ENCODE assay signal across 8 cellular contexts in the genomic region with DNA sequence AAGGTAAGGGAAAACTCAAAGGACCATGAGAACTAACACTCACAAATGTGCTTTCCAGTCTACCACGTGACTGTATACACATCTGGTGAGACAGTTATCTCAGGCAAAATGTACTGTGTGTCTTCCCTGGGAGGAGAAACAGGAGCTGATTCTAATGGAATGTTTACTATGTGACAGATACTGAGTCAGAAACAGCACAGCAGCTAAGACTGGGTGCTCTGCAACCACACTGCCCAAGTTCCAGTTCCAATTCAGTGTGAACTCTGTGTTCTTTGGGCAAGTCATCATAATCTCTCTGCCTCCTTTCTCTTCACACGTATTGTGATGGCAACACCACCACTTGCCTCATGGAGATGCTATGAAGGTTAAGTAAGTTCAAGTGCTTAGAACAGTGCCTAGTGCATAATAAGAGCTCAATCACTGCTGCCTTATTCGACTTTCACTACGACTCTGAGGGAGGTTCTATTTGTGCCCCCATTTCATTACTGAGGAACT.
DNase-seq lines count a peak whose midpoint lies in the region; TF ChIP-seq lines count a peak whose summit lies in the region.

No MANE protein-coding gene starts in this region.

- H3K27me3 ChIP-seq in esophagus (ENCODE audit: control insufficient read depth in 1 of 2, insufficient read depth in 2 of 2, low read length in 2 of 2) (no peaks in the 10 kb centered on the region), osteoblast (ENCODE audit: insufficient read depth, low read length) (no peaks in the 10 kb centered on the region)

- H3K36me3 ChIP-seq in esophagus (ENCODE audit: control insufficient read depth in 2 of 2, insufficient read depth in 2 of 2, low read length in 1 of 2), result peaks cover 2 to 8% of the 10 kb centered on the region in 2 donors
- peaks cover 23% of the 10 kb centered on the region for H3K36me3 ChIP-seq in osteoblast (ENCODE audit: insufficient read depth, low read length)

- peaks cover 62% of the 10 kb centered on the region for H3K79me2 ChIP-seq in osteoblast (ENCODE audit: insufficient read depth, low read length)

- no peak overlapping the region for H2AFZ ChIP-seq in osteoblast (ENCODE audit: low read length)

- WGBS in esophagus, 2 donors, result 45 to 49% methylated on average over 4 of the region's 4 CpGs

- H3K4me3 ChIP-seq in HFF-Myc (replicated peaks; ENCODE audit: low read depth, low read length) (no peak overlapping the region; the same call in 1 of the 2 replicates), esophagus (ENCODE audit: low read depth in 1 of 2, low read length in 2 of 2) (no peak overlapping the region), osteoblast (ENCODE audit: insufficient read depth, low read length) (peak overlapping the region; percentile 30)

- peak overlapping the region; percentile 73 for H3K4me2 ChIP-seq in osteoblast (ENCODE audit: insufficient read depth, low read length)

- H3K4me1 ChIP-seq in esophagus (ENCODE audit: control insufficient read depth in 2 of 2, insufficient read depth in 2 of 2, low read length in 1 of 2) (peaks cover 0 to 2% of the 10 kb centered on the region in 2 donors), osteoblast (ENCODE audit: insufficient read depth, low read length) (peaks cover 55% of the 10 kb centered on the region)

- H4K20me1 ChIP-seq in osteoblast (ENCODE audit: insufficient read depth, low read length), result no peaks in the 10 kb centered on the region

- no peaks in the 10 kb centered on the region for H3K9me3 ChIP-seq in esophagus (ENCODE audit: control insufficient read depth in 2 of 2, insufficient read depth in 1 of 2, low read depth in 1 of 2, low read length in 1 of 2)
- H3K9me3 ChIP-seq in osteoblast (ENCODE audit: low read depth, low read length), result no peaks in the 10 kb centered on the region

- TF ChIP-seq CTCF in HFF-Myc (IDR thresholded peaks at IDR 0.05; ENCODE audit: low read depth, low read length, missing control alignments), result no peak
- no peak for TF ChIP-seq CTCF in osteoblast (IDR thresholded peaks at IDR 0.05; ENCODE audit: extremely low read depth, low read depth, low read length)

- H3K27ac ChIP-seq in esophagus (ENCODE audit: low read depth in 2 of 2, low read length in 1 of 2) (peak overlapping the region; percentile 24 to 74), osteoblast (ENCODE audit: low read depth, low read length) (peak overlapping the region; percentile 98)

- peak; percentile 99 for DNase-seq in EL
- DNase-seq in HFF-Myc (ENCODE audit: extremely low read depth, low read depth), result peak; percentile 92
- DNase-seq in SW 1271 (lab: John Stamatoyannopoulos, UW), result peak; percentile 69 to 80
- peak; percentile 83 for DNase-seq in osteoblast (ENCODE audit: insufficient read length, low spot score, missing footprints)
- DNase-seq in NCI-H2107 treated with DMSO at 0.1 percent for 48 hours (lab: John Stamatoyannopoulos, UW; ENCODE audit: unreplicated experiment), result no peak
- no peak for DNase-seq in NCI-H1048 (lab: John Stamatoyannopoulos, UW)
- no peak for DNase-seq in mesenteric fat pad (ENCODE audit: low spot score)

Comparison
In these comparisons a context has a peak if more than half of its experiments do, and no peak if none do; other contexts are left out.
1. DNase-seq: peak in EL (single experiment), HFF-Myc (single experiment), SW 1271 (2 of 2) and osteoblast (single experiment); none in NCI-H2107 treated with DMSO at 0.1 percent for 48 hours (single experiment), NCI-H1048 (single experiment) and mesenteric fat pad (single experiment).